In the genomic region with DNA sequence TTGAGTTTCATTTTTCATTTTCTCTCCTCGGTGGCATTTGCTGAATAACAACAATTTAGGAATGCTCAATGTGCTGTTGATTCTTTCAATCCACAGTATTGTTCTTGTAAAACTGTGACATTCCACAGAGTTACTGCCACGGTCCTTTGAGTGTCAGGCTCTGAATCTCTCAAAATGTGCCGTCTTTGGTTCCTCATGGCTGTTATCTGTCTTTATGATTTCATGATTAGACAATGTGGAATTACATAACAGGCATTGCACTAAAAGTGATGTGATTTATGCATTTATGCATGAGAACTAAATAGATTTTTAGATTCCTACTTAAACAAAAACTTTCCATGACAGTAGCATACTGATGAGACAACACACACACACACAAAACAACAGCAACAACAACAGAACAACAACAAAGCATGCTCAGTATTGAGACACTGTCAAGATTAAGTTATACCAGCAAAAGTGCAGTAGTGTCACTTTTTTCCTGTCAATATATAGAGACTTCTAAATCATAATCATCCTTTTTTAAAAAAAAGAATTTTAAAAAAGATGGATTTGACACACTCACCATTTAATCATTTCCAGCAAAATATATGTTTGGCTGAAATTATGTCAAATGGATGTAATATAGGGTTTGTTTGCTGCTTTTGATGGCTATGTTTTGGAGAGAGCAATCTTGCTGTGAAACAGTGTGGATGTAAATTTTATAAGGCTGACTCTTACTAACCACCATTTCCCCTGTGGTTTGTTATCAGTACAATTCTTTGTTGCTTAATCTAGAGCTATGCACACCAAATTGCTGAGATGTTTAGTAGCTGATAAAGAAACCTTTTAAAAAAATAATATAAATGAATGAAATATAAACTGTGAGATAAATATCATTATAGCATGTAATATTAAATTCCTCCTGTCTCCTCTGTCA, we compare ENCODE assay signal across 1 cellular context.
TF ChIP-seq lines count a peak whose summit lies in the region.

No MANE protein-coding gene starts in this region.

TF ChIP-seq in SK-N-SH, 30 proteins besides CTCF, POLR2A, EP300 and RAD21:
- TF ChIP-seq ELF1 (IDR thresholded peaks at IDR 0.05) (peak; percentile 37; the same call in 1 of the 2 replicates), TEAD4 (IDR thresholded peaks at IDR 0.05; ENCODE audit: borderline replicate concordance, insufficient read depth) (peak; percentile 100), IRF3 (IDR thresholded peaks at IDR 0.05; ENCODE audit: low read depth, low read length) (no peak), RFX5 (IDR thresholded peaks at IDR 0.05; ENCODE audit: low read length) (no peak), POLR2AphosphoS5 (IDR thresholded peaks at IDR 0.05; ENCODE audit: low read depth, low read length) (peak; percentile 90), RCOR1 (IDR thresholded peaks at IDR 0.05; ENCODE audit: low read length) (no peak), FOSL2 (IDR thresholded peaks at IDR 0.05; ENCODE audit: borderline replicate concordance, low read depth) (peak; percentile 93), MAX (IDR thresholded peaks at IDR 0.05; ENCODE audit: low read depth) (no peak), JUND (IDR thresholded peaks at IDR 0.05) (peak; percentile 99), FOXM1 (IDR thresholded peaks at IDR 0.05; ENCODE audit: low read depth) (peak; percentile 98), CHD2 (IDR thresholded peaks at IDR 0.05; ENCODE audit: low read length, partially characterized antibody) (no peak), GATA2 (CRISPR knock-in tag; IDR thresholded peaks at IDR 0.05) (peak; percentile 48; the same call in 1 of the 2 replicates), GABPA (IDR thresholded peaks at IDR 0.05; ENCODE audit: low read depth) (no peak), EZH2phosphoT487 (IDR thresholded peaks at IDR 0.05; ENCODE audit: borderline replicate concordance, low read depth) (no peak), SIN3A (IDR thresholded peaks at IDR 0.05; ENCODE audit: borderline replicate concordance, low read depth, low read length) (peak; percentile 35; the same call in 1 of the 2 replicates), MEF2A (IDR thresholded peaks at IDR 0.05; ENCODE audit: borderline replicate concordance, low read depth) (peak; percentile 88), SMC3 (IDR thresholded peaks at IDR 0.05; ENCODE audit: low read depth, low read length) (no peak), RXRA (IDR thresholded peaks at IDR 0.05; ENCODE audit: borderline replicate concordance, low read depth) (peak; percentile 96), FOXJ3 (CRISPR knock-in tag; IDR thresholded peaks at IDR 0.05) (no peak), YY1 (IDR thresholded peaks at IDR 0.05; ENCODE audit: low read depth) (no peak), MXI1 (IDR thresholded peaks at IDR 0.05; ENCODE audit: low read depth, low read length) (no peak), NRF1 (IDR thresholded peaks at IDR 0.05; ENCODE audit: low read depth, low read length) (no peak), NFIC (IDR thresholded peaks at IDR 0.05; ENCODE audit: borderline replicate concordance) (peak; percentile 88), TCF12 (IDR thresholded peaks at IDR 0.05) (peak; percentile 98), TAF1 (IDR thresholded peaks at IDR 0.05; ENCODE audit: borderline replicate concordance, low read depth, low read length) (no peak), PBX3 (IDR thresholded peaks at IDR 0.05) (peak; percentile 92)
- TF ChIP-seq, protein P1, sequence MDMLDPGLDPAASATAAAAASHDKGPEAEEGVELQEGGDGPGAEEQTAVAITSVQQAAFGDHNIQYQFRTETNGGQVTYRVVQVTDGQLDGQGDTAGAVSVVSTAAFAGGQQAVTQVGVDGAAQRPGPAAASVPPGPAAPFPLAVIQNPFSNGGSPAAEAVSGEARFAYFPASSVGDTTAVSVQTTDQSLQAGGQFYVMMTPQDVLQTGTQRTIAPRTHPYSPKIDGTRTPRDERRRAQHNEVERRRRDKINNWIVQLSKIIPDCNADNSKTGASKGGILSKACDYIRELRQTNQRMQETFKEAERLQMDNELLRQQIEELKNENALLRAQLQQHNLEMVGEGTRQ (IDR thresholded peaks at IDR 0.05; ENCODE audit: borderline replicate concordance, low read depth, low read length): no peak
- TF ChIP-seq, protein P2, sequence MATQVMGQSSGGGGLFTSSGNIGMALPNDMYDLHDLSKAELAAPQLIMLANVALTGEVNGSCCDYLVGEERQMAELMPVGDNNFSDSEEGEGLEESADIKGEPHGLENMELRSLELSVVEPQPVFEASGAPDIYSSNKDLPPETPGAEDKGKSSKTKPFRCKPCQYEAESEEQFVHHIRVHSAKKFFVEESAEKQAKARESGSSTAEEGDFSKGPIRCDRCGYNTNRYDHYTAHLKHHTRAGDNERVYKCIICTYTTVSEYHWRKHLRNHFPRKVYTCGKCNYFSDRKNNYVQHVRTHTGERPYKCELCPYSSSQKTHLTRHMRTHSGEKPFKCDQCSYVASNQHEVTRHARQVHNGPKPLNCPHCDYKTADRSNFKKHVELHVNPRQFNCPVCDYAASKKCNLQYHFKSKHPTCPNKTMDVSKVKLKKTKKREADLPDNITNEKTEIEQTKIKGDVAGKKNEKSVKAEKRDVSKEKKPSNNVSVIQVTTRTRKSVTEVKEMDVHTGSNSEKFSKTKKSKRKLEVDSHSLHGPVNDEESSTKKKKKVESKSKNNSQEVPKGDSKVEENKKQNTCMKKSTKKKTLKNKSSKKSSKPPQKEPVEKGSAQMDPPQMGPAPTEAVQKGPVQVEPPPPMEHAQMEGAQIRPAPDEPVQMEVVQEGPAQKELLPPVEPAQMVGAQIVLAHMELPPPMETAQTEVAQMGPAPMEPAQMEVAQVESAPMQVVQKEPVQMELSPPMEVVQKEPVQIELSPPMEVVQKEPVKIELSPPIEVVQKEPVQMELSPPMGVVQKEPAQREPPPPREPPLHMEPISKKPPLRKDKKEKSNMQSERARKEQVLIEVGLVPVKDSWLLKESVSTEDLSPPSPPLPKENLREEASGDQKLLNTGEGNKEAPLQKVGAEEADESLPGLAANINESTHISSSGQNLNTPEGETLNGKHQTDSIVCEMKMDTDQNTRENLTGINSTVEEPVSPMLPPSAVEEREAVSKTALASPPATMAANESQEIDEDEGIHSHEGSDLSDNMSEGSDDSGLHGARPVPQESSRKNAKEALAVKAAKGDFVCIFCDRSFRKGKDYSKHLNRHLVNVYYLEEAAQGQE (IDR thresholded peaks at IDR 0.05; ENCODE audit: low read depth, low read length): no peak
- TF ChIP-seq, protein P3, sequence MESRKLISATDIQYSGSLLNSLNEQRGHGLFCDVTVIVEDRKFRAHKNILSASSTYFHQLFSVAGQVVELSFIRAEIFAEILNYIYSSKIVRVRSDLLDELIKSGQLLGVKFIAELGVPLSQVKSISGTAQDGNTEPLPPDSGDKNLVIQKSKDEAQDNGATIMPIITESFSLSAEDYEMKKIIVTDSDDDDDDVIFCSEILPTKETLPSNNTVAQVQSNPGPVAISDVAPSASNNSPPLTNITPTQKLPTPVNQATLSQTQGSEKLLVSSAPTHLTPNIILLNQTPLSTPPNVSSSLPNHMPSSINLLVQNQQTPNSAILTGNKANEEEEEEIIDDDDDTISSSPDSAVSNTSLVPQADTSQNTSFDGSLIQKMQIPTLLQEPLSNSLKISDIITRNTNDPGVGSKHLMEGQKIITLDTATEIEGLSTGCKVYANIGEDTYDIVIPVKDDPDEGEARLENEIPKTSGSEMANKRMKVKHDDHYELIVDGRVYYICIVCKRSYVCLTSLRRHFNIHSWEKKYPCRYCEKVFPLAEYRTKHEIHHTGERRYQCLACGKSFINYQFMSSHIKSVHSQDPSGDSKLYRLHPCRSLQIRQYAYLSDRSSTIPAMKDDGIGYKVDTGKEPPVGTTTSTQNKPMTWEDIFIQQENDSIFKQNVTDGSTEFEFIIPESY (IDR thresholded peaks at IDR 0.05; ENCODE audit: borderline replicate concordance, low read depth): 0 out of 2 replicates have a peak, but pooled peaks have one; percentile 41
- TF ChIP-seq, protein P4, sequence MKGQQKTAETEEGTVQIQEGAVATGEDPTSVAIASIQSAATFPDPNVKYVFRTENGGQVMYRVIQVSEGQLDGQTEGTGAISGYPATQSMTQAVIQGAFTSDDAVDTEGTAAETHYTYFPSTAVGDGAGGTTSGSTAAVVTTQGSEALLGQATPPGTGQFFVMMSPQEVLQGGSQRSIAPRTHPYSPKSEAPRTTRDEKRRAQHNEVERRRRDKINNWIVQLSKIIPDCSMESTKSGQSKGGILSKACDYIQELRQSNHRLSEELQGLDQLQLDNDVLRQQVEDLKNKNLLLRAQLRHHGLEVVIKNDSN (IDR thresholded peaks at IDR 0.05; ENCODE audit: borderline replicate concordance, low read depth): no peak
